19 cellular contexts compared by ENCODE assay signal in genomic region chr4:159117968-159118367, GRCh38. TPM values are rescaled to one million over a fixed set of nuclear protein-coding genes. Genes with fewer than 3 reads are reported as not detected.
DNase-seq lines count a peak whose midpoint lies in the region; ATAC-seq and TF ChIP-seq lines count a peak whose summit lies in the region.
"Had no signal": no experiment of that assay in that cellular context is flagged by ENCODE, and none has a peak within 500 bp of the region (broad histone marks: within the 10 kb centered on the region; RNA-seq: fewer than 3 reads in every experiment).

No MANE protein-coding gene starts in this region.

- H3K9me3 ChIP-seq in tibial nerve, result peaks cover 0 to 6% (median 2%) of the 10 kb centered on the region in 4 donors
- H3K9me3 ChIP-seq: uterus had no signal

- no peak overlapping the region for H3K27ac ChIP-seq in tibial nerve
- H3K27ac ChIP-seq: foreskin keratinocyte, left ventricle myocardium inferior, stomach, uterus had no signal

- TF ChIP-seq POLR2A in tibial nerve (IDR thresholded peaks at IDR 0.05), result no peak

- TF ChIP-seq CTCF in tibial nerve (IDR thresholded peaks at IDR 0.05), result no peak

- H3K27me3 Mint-ChIP-seq in activated CD4-positive, alpha-beta T cell treated with anti-CD3 and anti-CD28 coated beads, Interleukin-2, amount 10 ng/mL, durations not matched to agents 7 days and 5 days, result no peaks in the 10 kb centered on the region
- H3K27me3 Mint-ChIP-seq in activated T-helper 17 cell treated with anti-CD3 and anti-CD28 coated beads, Interleukin-2, amount 50 U/mL, for 72 hours, result no peaks in the 10 kb centered on the region
- H3K27me3 Mint-ChIP-seq in natural killer cell treated with Interleukin-12 subunit alpha and Interleukin-12 subunit beta and Interleukin-15 and Interleukin-18, amount 100 ng/mL, for 72 hours, result no peaks in the 10 kb centered on the region

- H3K36me3 ChIP-seq in tibial nerve, result no peaks in the 10 kb centered on the region
- H3K36me3 ChIP-seq: left ventricle myocardium inferior, stomach, uterus had no signal

- TF ChIP-seq EP300 in tibial nerve (IDR thresholded peaks at IDR 0.05), result no peak

- CTCF ChIA-PET in activated CD4-positive, alpha-beta T cell treated with anti-CD3 and anti-CD28 coated beads, Interleukin-2, amount 10 ng/mL, durations not matched to agents 7 days and 5 days (lab: Charles Lee), result interaction anchor here (0.6 kb wide), 1 partner anchor 387 kb away, joined by 3 read pairs; no protein-coding TSS in a partner anchor

- H3K36me3 Mint-ChIP-seq in activated CD4-positive, alpha-beta T cell treated with anti-CD3 and anti-CD28 coated beads, Interleukin-2, amount 10 ng/mL, durations not matched to agents 7 days and 5 days (ENCODE audit: low read depth), result peaks cover 5% of the 10 kb centered on the region
- H3K36me3 Mint-ChIP-seq in activated T-helper 17 cell treated with anti-CD3 and anti-CD28 coated beads, Interleukin-2, amount 50 U/mL, for 72 hours (ENCODE audit: low read depth), result no peaks in the 10 kb centered on the region
- H3K36me3 Mint-ChIP-seq in natural killer cell treated with Interleukin-12 subunit alpha and Interleukin-12 subunit beta and Interleukin-15 and Interleukin-18, amount 100 ng/mL, for 72 hours, result no peaks in the 10 kb centered on the region

- ATAC-seq in GM21786 (IDR thresholded peaks at IDR 0.05; ENCODE audit: unreplicated experiment), result peak; percentile 48
- peak; percentile 71 for ATAC-seq in activated T-helper 17 cell treated with anti-CD3 and anti-CD28 coated beads, Interleukin-2, amount 50 U/mL, for 72 hours (replicated peaks)
- peak; percentile 65 to 73 for ATAC-seq in natural killer cell treated with Interleukin-12 subunit alpha and Interleukin-12 subunit beta and Interleukin-15 and Interleukin-18, amount 100 ng/mL, for 72 hours
- ATAC-seq: foreskin keratinocyte had no signal

- WGBS in tibial nerve, 2 donors, result 68 to 88% methylated on average over 2 of the region's 2 CpGs

- DNase-seq in activated CD4-positive, alpha-beta T cell treated with anti-CD3 and anti-CD28 coated beads, Interleukin-2, amount 10 ng/mL, durations not matched to agents 7 days and 5 days, result peak; percentile 24
- no peak for DNase-seq in activated CD4-positive, alpha-beta T cell treated with anti-CD3 and anti-CD28 coated beads for 4 hours
- DNase-seq in natural killer cell treated with Interleukin-12 subunit alpha and Interleukin-12 subunit beta and Interleukin-15 and Interleukin-18, amount 100 ng/mL, for 72 hours (ENCODE audit: low spot score), result no peak
- no peak for DNase-seq in tibial nerve (ENCODE audit: low spot score in 2 of 2)
- no peak for DNase-seq in NCI-H2171 treated with DMSO at 0.1 percent for 48 hours (lab: John Stamatoyannopoulos, UW)
- no peak for DNase-seq in SHP77 treated with DMSO at 0.1 percent for 48 hours (lab: John Stamatoyannopoulos, UW)
- DNase-seq: activated CD4-positive, alpha-beta T cell treated with anti-CD3 and anti-CD28 coated beads for 48 hours; amygdala; cerebellar nuclear complex; COR-L47; foreskin keratinocyte; H7; left ventricle myocardium inferior; NCI-H2081; SHP77; stomach; uterus had no signal

- H3K27ac Mint-ChIP-seq in activated CD4-positive, alpha-beta T cell treated with anti-CD3 and anti-CD28 coated beads, Interleukin-2, amount 10 ng/mL, durations not matched to agents 7 days and 5 days, result peak overlapping the region; percentile 41
- H3K27ac Mint-ChIP-seq in activated T-helper 17 cell treated with anti-CD3 and anti-CD28 coated beads, Interleukin-2, amount 50 U/mL, for 72 hours, result peak overlapping the region; percentile 8
- no peak overlapping the region for H3K27ac Mint-ChIP-seq in natural killer cell treated with Interleukin-12 subunit alpha and Interleukin-12 subunit beta and Interleukin-15 and Interleukin-18, amount 100 ng/mL, for 72 hours

- peaks cover 3% of the 10 kb centered on the region for H3K9me3 Mint-ChIP-seq in activated CD4-positive, alpha-beta T cell treated with anti-CD3 and anti-CD28 coated beads, Interleukin-2, amount 10 ng/mL, durations not matched to agents 7 days and 5 days
- no peaks in the 10 kb centered on the region for H3K9me3 Mint-ChIP-seq in activated T-helper 17 cell treated with anti-CD3 and anti-CD28 coated beads, Interleukin-2, amount 50 U/mL, for 72 hours
- H3K9me3 Mint-ChIP-seq in natural killer cell treated with Interleukin-12 subunit alpha and Interleukin-12 subunit beta and Interleukin-15 and Interleukin-18, amount 100 ng/mL, for 72 hours, result no peaks in the 10 kb centered on the region

- H3K4me3 ChIP-seq in tibial nerve, result no peak overlapping the region
- H3K4me3 ChIP-seq: left ventricle myocardium inferior, stomach, uterus had no signal

- peaks cover 26% of the 10 kb centered on the region for H3K4me1 Mint-ChIP-seq in activated CD4-positive, alpha-beta T cell treated with anti-CD3 and anti-CD28 coated beads, Interleukin-2, amount 10 ng/mL, durations not matched to agents 7 days and 5 days
- H3K4me1 Mint-ChIP-seq in activated T-helper 17 cell treated with anti-CD3 and anti-CD28 coated beads, Interleukin-2, amount 50 U/mL, for 72 hours, result peaks cover 20% of the 10 kb centered on the region
- H3K4me1 Mint-ChIP-seq in natural killer cell treated with Interleukin-12 subunit alpha and Interleukin-12 subunit beta and Interleukin-15 and Interleukin-18, amount 100 ng/mL, for 72 hours (ENCODE audit: low read depth in 2 of 2), result peaks cover 9 to 14% of the 10 kb centered on the region in 2 donors

- H3K4me3 Mint-ChIP-seq in activated CD4-positive, alpha-beta T cell treated with anti-CD3 and anti-CD28 coated beads, Interleukin-2, amount 10 ng/mL, durations not matched to agents 7 days and 5 days, result no peak overlapping the region
- no peak overlapping the region for H3K4me3 Mint-ChIP-seq in activated T-helper 17 cell treated with anti-CD3 and anti-CD28 coated beads, Interleukin-2, amount 50 U/mL, for 72 hours
- no peak overlapping the region for H3K4me3 Mint-ChIP-seq in natural killer cell treated with Interleukin-12 subunit alpha and Interleukin-12 subunit beta and Interleukin-15 and Interleukin-18, amount 100 ng/mL, for 72 hours

- no peaks in the 10 kb centered on the region for H3K27me3 ChIP-seq in tibial nerve
- H3K27me3 ChIP-seq: foreskin keratinocyte, stomach, uterus had no signal

- no peaks in the 10 kb centered on the region for H3K4me1 ChIP-seq in tibial nerve
- H3K4me1 ChIP-seq: foreskin keratinocyte, uterus had no signal

- POLR2A ChIA-PET in activated CD4-positive, alpha-beta T cell treated with anti-CD3 and anti-CD28 coated beads, Interleukin-2, amount 10 ng/mL, durations not matched to agents 7 days and 5 days (lab: Charles Lee), result interaction anchor here (0.6 kb wide), 1 partner anchor 70 kb away, joined by 3 read pairs; no protein-coding TSS in a partner anchor

RNA-seq across cellular contexts. Expression of gene RAPGEF2, which starts 15.1 kb away (rescaled TPM):
- 10 to 100 TPM; 15.8 to 20.4 TPM for total RNA-seq in activated CD4-positive, alpha-beta T cell treated with anti-CD3 and anti-CD28 coated beads, Interleukin-2, amount 10 ng/mL, durations not matched to agents 7 days and 5 days
- 10 to 100 TPM; 22.8 to 25.1 TPM for total RNA-seq in activated T-helper 17 cell treated with anti-CD3 and anti-CD28 coated beads, Interleukin-2, amount 50 U/mL, for 72 hours
- 10 to 100 TPM; 14.0 to 33.3 TPM for total RNA-seq in natural killer cell treated with Interleukin-12 subunit alpha and Interleukin-12 subunit beta and Interleukin-15 and Interleukin-18, amount 100 ng/mL, for 72 hours
- 10 to 100 TPM; 61.0 to 81.5 (median 69.5) TPM for total RNA-seq in tibial nerve

Comparison
In these comparisons a context has a peak if more than half of its experiments do, and no peak if none do; other contexts are left out.
1. H3K27ac Mint-ChIP-seq: peak in activated CD4-positive, alpha-beta T cell treated with anti-CD3 and anti-CD28 coated beads, Interleukin-2, amount 10 ng/mL, durations not matched to agents 7 days and 5 days (single experiment) and activated T-helper 17 cell treated with anti-CD3 and anti-CD28 coated beads, Interleukin-2, amount 50 U/mL, for 72 hours (single experiment); none in natural killer cell treated with Interleukin-12 subunit alpha and Interleukin-12 subunit beta and Interleukin-15 and Interleukin-18, amount 100 ng/mL, for 72 hours (0 of 2).
2. Peak in every context shown above with its lines, with median percentiles within 50 percentile points of each other: ATAC-seq.